ENCODE assay signal across 10 cellular contexts in the genomic region with DNA sequence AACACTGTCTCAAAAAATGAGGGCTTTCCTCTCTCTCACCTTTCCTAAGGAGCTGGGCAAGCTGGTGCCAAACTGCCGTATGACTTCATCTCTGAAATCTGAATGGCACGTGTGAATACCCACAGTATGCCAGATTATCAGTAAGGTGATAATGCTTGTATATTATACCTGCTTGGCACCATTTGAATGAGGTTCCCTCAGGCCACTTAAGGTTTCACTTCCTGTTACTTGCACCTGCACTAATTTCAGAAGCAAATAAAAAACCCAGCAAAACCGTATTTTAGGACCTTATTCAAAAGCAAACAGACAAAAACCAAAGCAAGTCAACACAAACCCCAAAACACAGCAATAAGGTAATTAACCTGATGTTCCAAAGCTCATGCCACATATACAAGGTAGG. TPM values are rescaled to one million over a fixed set of nuclear protein-coding genes. Genes with fewer than 3 reads are reported as not detected.
A peak's percentile ranks its signal among the peaks of the same experiment; 100 is the strongest.
DNase-seq lines count a peak whose midpoint lies in the region; ATAC-seq and TF ChIP-seq lines count a peak whose summit lies in the region.
"Had no signal": no experiment of that assay in that cellular context is flagged by ENCODE, and none has a peak within 500 bp of the region (broad histone marks: within the 10 kb centered on the region; RNA-seq: fewer than 3 reads in every experiment).

No MANE protein-coding gene starts in this region.

- peak overlapping the region; percentile 1 to 84 (median 60) for H3K4me3 Mint-ChIP-seq in IgD-negative memory B cell
- no peak overlapping the region for H3K4me3 Mint-ChIP-seq in stimulated activated effector memory CD8-positive, alpha-beta T cell treated with anti-CD3 and anti-CD28 coated beads, Interleukin-12 subunit alpha, Interleukin-12 subunit beta, amount 100 ng/mL, for 72 hours
- H3K4me3 Mint-ChIP-seq: activated naive CD8-positive, alpha-beta T cell treated with anti-CD3 and anti-CD28 coated beads for 36 hours had no signal

- 51 to 58% (median 55%) methylated on average over 3 of the region's 3 CpGs for WGBS in psoas muscle, 3 donors
- 92% methylated on average over 3 of the region's 3 CpGs for WGBS in SK-N-SH (ENCODE audit: low lambda C conversion rate)

- H3K9me3 ChIP-seq in psoas muscle (no peaks in the 10 kb centered on the region), SK-N-SH (no peaks in the 10 kb centered on the region), left ventricle myocardium inferior (replicated peaks) (no peaks in the 10 kb centered on the region)

- peaks cover 44% of the 10 kb centered on the region for H3K27me3 Mint-ChIP-seq in IgD-negative memory B cell
- H3K27me3 Mint-ChIP-seq: activated naive CD8-positive, alpha-beta T cell treated with anti-CD3 and anti-CD28 coated beads for 36 hours had no signal

- peaks cover 15 to 31% (median 26%) of the 10 kb centered on the region in 3 donors for H3K4me1 Mint-ChIP-seq in IgD-negative memory B cell
- H3K4me1 Mint-ChIP-seq in stimulated activated effector memory CD8-positive, alpha-beta T cell treated with anti-CD3 and anti-CD28 coated beads, Interleukin-12 subunit alpha, Interleukin-12 subunit beta, amount 100 ng/mL, for 72 hours = peaks cover 6% of the 10 kb centered on the region

- H3K27ac ChIP-seq in psoas muscle = peak overlapping the region; percentile 28
- H3K27ac ChIP-seq in SK-N-SH (ENCODE audit: low read depth in 2 of 2, low read length in 1 of 2) = no peak overlapping the region
- no peak overlapping the region for H3K27ac ChIP-seq in left ventricle myocardium inferior (replicated peaks)

- H3K79me2 ChIP-seq in SK-N-SH (ENCODE audit: insufficient read depth) = peaks cover 98% of the 10 kb centered on the region

- H2AFZ ChIP-seq in SK-N-SH (ENCODE audit: low read depth) = no peak overlapping the region

- no peaks in the 10 kb centered on the region for H4K20me1 ChIP-seq in SK-N-SH (ENCODE audit: insufficient read depth)

- DNase-seq in psoas muscle (no peak), SK-N-SH (no peak), CD1c-positive myeloid dendritic cell (ENCODE audit: extremely low spot score) (no peak), left ventricle myocardium inferior (no peak)
- DNase-seq in stimulated activated effector memory CD8-positive, alpha-beta T cell treated with anti-CD3 and anti-CD28 coated beads, Interleukin-12 subunit alpha, Interleukin-12 subunit beta, amount 100 ng/mL, for 72 hours (ENCODE audit: low spot score in 2 of 2) = no peak
- DNase-seq: activated naive CD8-positive, alpha-beta T cell treated with anti-CD3 and anti-CD28 coated beads for 36 hours; NCI-H510A treated with DMSO at 0.1 percent for 48 hours had no signal

- no peaks in the 10 kb centered on the region for H3K27me3 ChIP-seq in psoas muscle (ENCODE audit: insufficient read depth in 3 of 3, low read length in 2 of 3)
- H3K27me3 ChIP-seq in SK-N-SH (ENCODE audit: insufficient read depth) = no peaks in the 10 kb centered on the region
- no peaks in the 10 kb centered on the region for H3K27me3 ChIP-seq in left ventricle myocardium inferior (ENCODE audit: low read depth)

- TF ChIP-seq CTCF in psoas muscle (IDR thresholded peaks at IDR 0.05) (no peak), SK-N-SH (IDR thresholded peaks at IDR 0.05) (no peak), left ventricle myocardium inferior (IDR thresholded peaks at IDR 0.05; ENCODE audit: borderline replicate concordance) (no peak)

- H3K9me2 ChIP-seq in SK-N-SH = no peaks in the 10 kb centered on the region

- H3K4me1 ChIP-seq in psoas muscle (peaks cover 12% of the 10 kb centered on the region), SK-N-SH (ENCODE audit: control insufficient read depth in 1 of 2, insufficient read depth in 2 of 2, low read depth in 1 of 2, low read length in 1 of 2) (no peaks in the 10 kb centered on the region), left ventricle myocardium inferior (peaks cover 19% of the 10 kb centered on the region)

- POLR2A ChIA-PET in SK-N-SH (lab: Yijun Ruan, JAX) = no interaction called here

- no peak for TF ChIP-seq EP300 in SK-N-SH (IDR thresholded peaks at IDR 0.05; ENCODE audit: borderline replicate concordance in 1 of 2, low read depth in 1 of 2, low read length in 1 of 2)

- peak overlapping the region in 2 of 3 donors; percentile 8 to 88 for H3K27ac Mint-ChIP-seq in IgD-negative memory B cell
- no peak overlapping the region for H3K27ac Mint-ChIP-seq in stimulated activated effector memory CD8-positive, alpha-beta T cell treated with anti-CD3 and anti-CD28 coated beads, Interleukin-12 subunit alpha, Interleukin-12 subunit beta, amount 100 ng/mL, for 72 hours
- H3K27ac Mint-ChIP-seq: activated naive CD8-positive, alpha-beta T cell treated with anti-CD3 and anti-CD28 coated beads for 36 hours had no signal

- H3F3A ChIP-seq in SK-N-SH (replicated peaks; ENCODE audit: insufficient read depth) = peaks cover 10% of the 10 kb centered on the region

- ATAC-seq in GM19372 (IDR thresholded peaks at IDR 0.05; ENCODE audit: low read depth, unreplicated experiment) = peak; percentile 87
- ATAC-seq in HG02852 (IDR thresholded peaks at IDR 0.05; ENCODE audit: unreplicated experiment) = peak; percentile 76
- ATAC-seq in psoas muscle = no peak
- ATAC-seq in stimulated activated effector memory CD8-positive, alpha-beta T cell treated with anti-CD3 and anti-CD28 coated beads, Interleukin-12 subunit alpha, Interleukin-12 subunit beta, amount 100 ng/mL, for 72 hours = no peak

- intact Hi-C loops in psoas muscle (cut with DNase I) = loop anchor here in 1 of 2 donors (5.0 kb wide), 1 partner anchor 67 kb away; no protein-coding TSS in a partner anchor
- intact Hi-C loops in left ventricle myocardium inferior (cut with micrococcal nuclease) = no loop called here

- CTCF ChIA-PET in SK-N-SH (lab: Yijun Ruan, JAX) = interaction anchor here (1.4 kb wide), 1 partner anchor 19 kb away, joined by 3 read pairs; no protein-coding TSS in a partner anchor

- H3K9ac ChIP-seq in SK-N-SH = no peak overlapping the region

- H3K4me2 ChIP-seq in SK-N-SH = no peak overlapping the region

- H3K36me3 ChIP-seq in psoas muscle (ENCODE audit: insufficient read depth in 1 of 2, low read depth in 1 of 2) (no peaks in the 10 kb centered on the region), SK-N-SH (replicated peaks in 1 of 2; ENCODE audit: control insufficient read depth in 1 of 2, insufficient read depth in 2 of 2, low read length in 1 of 2) (peaks cover 8 to 37% of the 10 kb centered on the region in 2 experiments), left ventricle myocardium inferior (peaks cover 5% of the 10 kb centered on the region)

- no peaks in the 10 kb centered on the region for H3K9me3 Mint-ChIP-seq in IgD-negative memory B cell
- no peaks in the 10 kb centered on the region for H3K9me3 Mint-ChIP-seq in stimulated activated effector memory CD8-positive, alpha-beta T cell treated with anti-CD3 and anti-CD28 coated beads, Interleukin-12 subunit alpha, Interleukin-12 subunit beta, amount 100 ng/mL, for 72 hours
- H3K9me3 Mint-ChIP-seq: activated naive CD8-positive, alpha-beta T cell treated with anti-CD3 and anti-CD28 coated beads for 36 hours had no signal

- H3K4me3 ChIP-seq in psoas muscle (no peak overlapping the region), SK-N-SH (ENCODE audit: low read depth in 2 of 2, low read length in 1 of 2) (no peak overlapping the region), left ventricle myocardium inferior (no peak overlapping the region)

- TF ChIP-seq RAD21 in SK-N-SH (IDR thresholded peaks at IDR 0.05; ENCODE audit: low read length) = no peak

- peaks cover 4% of the 10 kb centered on the region for H3K36me3 Mint-ChIP-seq in IgD-negative memory B cell
- H3K36me3 Mint-ChIP-seq in stimulated activated effector memory CD8-positive, alpha-beta T cell treated with anti-CD3 and anti-CD28 coated beads, Interleukin-12 subunit alpha, Interleukin-12 subunit beta, amount 100 ng/mL, for 72 hours = no peaks in the 10 kb centered on the region

TF ChIP-seq in SK-N-SH, 30 proteins besides CTCF, POLR2A, EP300 and RAD21 (continues in another document):
- TF ChIP-seq SIN3A (IDR thresholded peaks at IDR 0.05; ENCODE audit: borderline replicate concordance, low read depth, low read length) = no peak
- no peak for TF ChIP-seq TAF1 (IDR thresholded peaks at IDR 0.05; ENCODE audit: borderline replicate concordance, low read depth, low read length)
- no peak for TF ChIP-seq FOXM1 (IDR thresholded peaks at IDR 0.05; ENCODE audit: low read depth)
- TF ChIP-seq, protein P1, sequence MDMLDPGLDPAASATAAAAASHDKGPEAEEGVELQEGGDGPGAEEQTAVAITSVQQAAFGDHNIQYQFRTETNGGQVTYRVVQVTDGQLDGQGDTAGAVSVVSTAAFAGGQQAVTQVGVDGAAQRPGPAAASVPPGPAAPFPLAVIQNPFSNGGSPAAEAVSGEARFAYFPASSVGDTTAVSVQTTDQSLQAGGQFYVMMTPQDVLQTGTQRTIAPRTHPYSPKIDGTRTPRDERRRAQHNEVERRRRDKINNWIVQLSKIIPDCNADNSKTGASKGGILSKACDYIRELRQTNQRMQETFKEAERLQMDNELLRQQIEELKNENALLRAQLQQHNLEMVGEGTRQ (IDR thresholded peaks at IDR 0.05; ENCODE audit: borderline replicate concordance, low read depth, low read length) = no peak
- TF ChIP-seq, protein P2, sequence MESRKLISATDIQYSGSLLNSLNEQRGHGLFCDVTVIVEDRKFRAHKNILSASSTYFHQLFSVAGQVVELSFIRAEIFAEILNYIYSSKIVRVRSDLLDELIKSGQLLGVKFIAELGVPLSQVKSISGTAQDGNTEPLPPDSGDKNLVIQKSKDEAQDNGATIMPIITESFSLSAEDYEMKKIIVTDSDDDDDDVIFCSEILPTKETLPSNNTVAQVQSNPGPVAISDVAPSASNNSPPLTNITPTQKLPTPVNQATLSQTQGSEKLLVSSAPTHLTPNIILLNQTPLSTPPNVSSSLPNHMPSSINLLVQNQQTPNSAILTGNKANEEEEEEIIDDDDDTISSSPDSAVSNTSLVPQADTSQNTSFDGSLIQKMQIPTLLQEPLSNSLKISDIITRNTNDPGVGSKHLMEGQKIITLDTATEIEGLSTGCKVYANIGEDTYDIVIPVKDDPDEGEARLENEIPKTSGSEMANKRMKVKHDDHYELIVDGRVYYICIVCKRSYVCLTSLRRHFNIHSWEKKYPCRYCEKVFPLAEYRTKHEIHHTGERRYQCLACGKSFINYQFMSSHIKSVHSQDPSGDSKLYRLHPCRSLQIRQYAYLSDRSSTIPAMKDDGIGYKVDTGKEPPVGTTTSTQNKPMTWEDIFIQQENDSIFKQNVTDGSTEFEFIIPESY (IDR thresholded peaks at IDR 0.05; ENCODE audit: borderline replicate concordance, low read depth) = no peak
- no peak for TF ChIP-seq EZH2phosphoT487 (IDR thresholded peaks at IDR 0.05; ENCODE audit: borderline replicate concordance, low read depth)
- no peak for TF ChIP-seq NFIC (IDR thresholded peaks at IDR 0.05; ENCODE audit: borderline replicate concordance)
- TF ChIP-seq GABPA (IDR thresholded peaks at IDR 0.05; ENCODE audit: low read depth) = no peak

RNA-seq across cellular contexts. Expression of a gene that starts 19.7 kb away (rescaled TPM):
- polyA plus RNA-seq in IgD-negative memory B cell = 277 TPM
- total RNA-seq in psoas muscle = 10 to 100 TPM; 15.4 to 26.4 (median 19.6) TPM
- polyA plus RNA-seq in psoas muscle = 10 to 100 TPM in 1 of 3 donors, 1 to 10 TPM in 2; 2.6 to 10.2 (median 9.5) TPM
- polyA plus RNA-seq in SK-N-SH (2012; rRNA removed) = 8.8 and 10.5 TPM in 2 replicates
- polyA plus RNA-seq in SK-N-SH (2012; cell fraction: cytosol; rRNA removed) = 5.7 and 6.3 TPM in 2 replicates
- 10.3 and 11.2 TPM in 2 replicates for polyA plus RNA-seq in SK-N-SH (2012; cell fraction: nucleus; rRNA removed)
- 41.2 TPM for total RNA-seq in left ventricle myocardium inferior

Comparison
In these comparisons a context has a peak if more than half of its experiments do, and no peak if none do; other contexts are left out.
1. ATAC-seq: peak in GM19372 (single experiment) and HG02852 (single experiment); none in psoas muscle (0 of 4) and stimulated activated effector memory CD8-positive, alpha-beta T cell treated with anti-CD3 and anti-CD28 coated beads, Interleukin-12 subunit alpha, Interleukin-12 subunit beta, amount 100 ng/mL, for 72 hours (single experiment).
2. RNA of a gene that starts 19.7 kb away (polyA plus RNA-seq): 277 TPM in IgD-negative memory B cell (single experiment); 2.6 to 10.2 TPM in psoas muscle and 5.7 to 11.2 TPM in SK-N-SH; every median in the first group is over 10 times any median in the second.